15 cellular contexts compared by ENCODE assay signal in the genomic region with DNA sequence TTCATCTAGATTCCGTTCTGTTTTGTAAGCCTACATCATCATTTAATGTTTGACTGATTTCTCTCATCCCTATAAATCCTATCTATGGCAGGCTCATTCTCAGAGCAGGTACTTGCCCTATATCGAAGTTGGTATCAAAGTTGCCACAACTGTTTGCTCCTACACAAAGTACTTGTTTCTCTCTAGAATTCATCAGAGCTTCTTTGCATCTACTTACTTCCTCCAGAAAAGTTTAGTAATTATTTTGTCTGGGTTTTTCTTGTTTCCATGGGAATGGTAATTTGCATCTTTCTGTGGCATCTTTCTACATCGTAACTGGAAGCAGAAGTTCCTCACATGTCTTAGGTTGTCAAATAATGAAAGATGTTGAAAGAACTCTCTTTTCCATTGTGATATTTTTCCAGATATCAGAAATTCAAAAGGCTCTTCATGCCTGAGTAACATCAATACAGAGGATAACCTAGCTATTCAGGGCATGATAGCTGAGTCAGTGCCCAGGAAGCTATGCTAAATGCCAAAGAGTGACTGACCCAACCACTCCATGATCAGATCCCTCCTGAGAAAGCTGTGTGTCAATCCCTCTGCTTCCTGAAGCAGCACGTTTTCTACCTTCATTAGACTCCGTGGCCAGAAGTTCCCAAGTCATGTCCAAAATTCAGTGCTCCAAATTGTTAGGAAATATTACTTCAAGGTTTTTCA.
DNase-seq lines count a peak whose midpoint lies in the region; ATAC-seq and TF ChIP-seq lines count a peak whose summit lies in the region.
"Had no signal": no experiment of that assay in that cellular context is flagged by ENCODE, and none has a peak within 500 bp of the region (broad histone marks: within the 10 kb centered on the region; RNA-seq: fewer than 3 reads in every experiment).

No MANE protein-coding gene starts in this region.

- TF ChIP-seq CTCF in AG04449 (IDR thresholded peaks at IDR 0.05; ENCODE audit: insufficient read depth, low read length, missing control alignments): no peak
- no peak for TF ChIP-seq CTCF in esophagus muscularis mucosa (IDR thresholded peaks at IDR 0.05)

- TF ChIP-seq POLR2A in esophagus muscularis mucosa (IDR thresholded peaks at IDR 0.05; ENCODE audit: low read depth): no peak

- H3K9me3 ChIP-seq in adipocyte (ENCODE audit: control insufficient read depth, low read length) (peaks cover 6% of the 10 kb centered on the region), esophagus muscularis mucosa (no peaks in the 10 kb centered on the region)
- H3K9me3 ChIP-seq: body of pancreas had no signal

- no peaks in the 10 kb centered on the region for H3K36me3 ChIP-seq in adipocyte (ENCODE audit: control insufficient read depth, insufficient read depth, low read length, severe bottlenecking)
- H3K36me3 ChIP-seq in esophagus muscularis mucosa: peaks cover 0 to 3% (median 1%) of the 10 kb centered on the region in 4 donors

- H3K4me3 ChIP-seq in AG04449 (ENCODE audit: low read depth, low read length) (no peak overlapping the region), adipocyte (ENCODE audit: low read length) (no peak overlapping the region), esophagus muscularis mucosa (no peak overlapping the region)
- H3K4me3 ChIP-seq: body of pancreas had no signal

- H3K4me1 ChIP-seq in adipocyte (ENCODE audit: control insufficient read depth, insufficient read depth, low read length) (peaks cover 9% of the 10 kb centered on the region), esophagus muscularis mucosa (no peaks in the 10 kb centered on the region)
- H3K4me1 ChIP-seq: body of pancreas had no signal

- intact Hi-C loops in left ventricle myocardium superior (cut with micrococcal nuclease): no loop called here
- intact Hi-C loops in esophagus muscularis mucosa (cut with DNase I): no loop called here

- H3K27ac ChIP-seq in esophagus muscularis mucosa (replicated peaks in 1 of 4): no peak overlapping the region
- H3K27ac ChIP-seq: body of pancreas had no signal

- CTCF ChIA-PET in AG04449 (lab: Yijun Ruan, JAX): interaction anchor here (1.1 kb wide), 1 partner anchor 720 kb away, joined by 3 read pairs; no protein-coding TSS in a partner anchor

- no peak overlapping the region for H3K9ac ChIP-seq in adipocyte (ENCODE audit: low read length)

- WGBS in esophagus muscularis mucosa: 85% methylated on average over 5 of the region's 5 CpGs

- DNase-seq in AG04449 (ENCODE audit: low read depth, low spot score) (peak; percentile 34), HK-2 (ENCODE audit: unreplicated experiment) (peak; percentile 67), adipocyte (ENCODE audit: low read depth) (peak; percentile 57), hepatic stellate cell (ENCODE audit: low spot score) (peak; percentile 40), left ventricle myocardium superior (no peak), esophagus muscularis mucosa (ENCODE audit: extremely low spot score) (no peak), anterior cingulate cortex (lab: John Stamatoyannopoulos, UW) (no peak), occipital lobe (lab: John Stamatoyannopoulos, UW) (no peak)
- DNase-seq: activated CD4-positive, alpha-beta T cell treated with anti-CD3 and anti-CD28 coated beads for 1 hour; activated T-cell treated with anti-CD3 and anti-CD28 coated beads, Interleukin-2, amount 50 U/mL, for 72 hours; body of pancreas; midbrain; NCI-H1694; NK-92 treated with Interleukin-12 subunit alpha and Interleukin-12 subunit beta, amount 100 ng/mL, for 24 hours had no signal

- TF ChIP-seq EP300 in esophagus muscularis mucosa (IDR thresholded peaks at IDR 0.05): no peak

- POLR2A ChIA-PET in AG04449 (lab: Yijun Ruan, JAX): no interaction called here

- no peak for ATAC-seq in left ventricle myocardium superior
- ATAC-seq: activated T-cell treated with anti-CD3 and anti-CD28 coated beads, Interleukin-2, amount 50 U/mL, for 72 hours; body of pancreas; stimulated activated effector memory CD8-positive, alpha-beta T cell treated with anti-CD3 and anti-CD28 coated beads, Interleukin-12 subunit alpha, Interleukin-12 subunit beta, amount 100 ng/mL, for 72 hours had no signal

- no peaks in the 10 kb centered on the region for H3K27me3 ChIP-seq in adipocyte (replicated peaks; ENCODE audit: control insufficient read depth, insufficient read depth, low read length)
- H3K27me3 ChIP-seq in esophagus muscularis mucosa: no peaks in the 10 kb centered on the region
- H3K27me3 ChIP-seq: body of pancreas had no signal

Comparison
In these comparisons a context has a peak if more than half of its experiments do, and no peak if none do; other contexts are left out.
1. DNase-seq: peak in AG04449 (single experiment), HK-2 (single experiment), adipocyte (single experiment) and hepatic stellate cell (single experiment); none in left ventricle myocardium superior (single experiment), esophagus muscularis mucosa (single experiment), anterior cingulate cortex (0 of 58) and occipital lobe (single experiment).